In genomic region chr1:168129933-168130332, GRCh38 we compare ENCODE assay signal across 2 cellular contexts.
TF ChIP-seq lines count a peak whose summit lies in the region.

No MANE protein-coding gene starts in this region.

TF ChIP-seq in GM23338, 12 proteins besides CTCF, POLR2A, EP300 and RAD21:
- TF ChIP-seq CREB1 (CRISPR knock-in tag; IDR thresholded peaks at IDR 0.05; ENCODE audit: low read depth) (no peak), EZH2phosphoT487 (IDR thresholded peaks at IDR 0.05; ENCODE audit: unreplicated experiment) (no peak), EZH2 (IDR thresholded peaks at IDR 0.05; ENCODE audit: low read depth, unreplicated experiment) (no peak), POLR2AphosphoS5 (IDR thresholded peaks at IDR 0.05; ENCODE audit: low read depth) (no peak), ZNF114 (CRISPR knock-in tag; IDR thresholded peaks at IDR 0.05) (no peak), REST (IDR thresholded peaks at IDR 0.05; ENCODE audit: unreplicated experiment) (no peak), JUNB (IDR thresholded peaks at IDR 0.05; ENCODE audit: unreplicated experiment) (no peak), NANOG (IDR thresholded peaks at IDR 0.05; ENCODE audit: borderline replicate concordance) (no peak), STAT1 (IDR thresholded peaks at IDR 0.05; ENCODE audit: unreplicated experiment) (no peak), ZNF331 (CRISPR knock-in tag; IDR thresholded peaks at IDR 0.05; ENCODE audit: low read depth) (no peak)

TF ChIP-seq in K562, 482 proteins besides CTCF, POLR2A, EP300 and RAD21:
- no peak for TF ChIP-seq NCOA2 (IDR thresholded peaks at IDR 0.05; ENCODE audit: partially characterized antibody in 2 of 2)
- TF ChIP-seq ZNF445 (CRISPR knock-in tag; IDR thresholded peaks at IDR 0.05; ENCODE audit: low read depth) = no peak
- no peak for TF ChIP-seq E2F6 (IDR thresholded peaks at IDR 0.05; ENCODE audit: borderline replicate concordance in 1 of 2, extremely low read depth in 1 of 2, insufficient read depth in 1 of 2, insufficient read length in 1 of 2, low read depth in 1 of 2, low read length in 1 of 2, poor library complexity in 1 of 2, severe bottlenecking in 1 of 2)
- peak; percentile 56 for TF ChIP-seq USF1 (CRISPR knock-in tag; IDR thresholded peaks at IDR 0.05)
TF ChIP-seq in K562: peak in this region for 1.
